In genomic region chr2:218896501-218897393, GRCh38 we compare ENCODE assay signal across 8 cellular contexts. TPM values are rescaled to one million over a fixed set of nuclear protein-coding genes. Genes with fewer than 3 reads are reported as not detected.
A peak's percentile ranks its signal among the peaks of the same experiment; 100 is the strongest.
DNase-seq lines count a peak whose midpoint lies in the region; ATAC-seq and TF ChIP-seq lines count a peak whose summit lies in the region.

No MANE protein-coding gene starts in this region.

- peaks cover 0 to 42% (median 20%) of the 10 kb centered on the region in 12 donors for H3K4me1 ChIP-seq in heart left ventricle

- ATAC-seq in GM19372 (IDR thresholded peaks at IDR 0.05; ENCODE audit: low read depth, unreplicated experiment), result peak; percentile 48
- ATAC-seq in HG03457 (IDR thresholded peaks at IDR 0.05; ENCODE audit: unreplicated experiment), result peak; percentile 47
- ATAC-seq in memory B cell (ENCODE audit: low read depth), result peak; percentile 63
- ATAC-seq in heart left ventricle, result no peak

- peaks cover 3% of the 10 kb centered on the region for H3K9me3 Mint-ChIP-seq in Calu3 (ENCODE audit: low read depth, unreplicated experiment)
- no peaks in the 10 kb centered on the region for H3K9me3 Mint-ChIP-seq in memory B cell

- peak; percentile 79 for DNase-seq in Calu3
- peak; percentile 77 for DNase-seq in RWPE1 (ENCODE audit: low spot score)
- DNase-seq in activated naive CD4-positive, alpha-beta T cell treated with Interleukin-2 at 50 U/mL for 16 hours, result peak; percentile 91
- peak; percentile 82 to 87 for DNase-seq in memory B cell (ENCODE audit: low spot score in 2 of 2)
- DNase-seq in stimulated activated CD8-positive, alpha-beta memory T cell treated with anti-CD3 and anti-CD28 coated beads, Interleukin-7, amount 100 ng/mL, for 4 hours (ENCODE audit: low read depth in 2 of 2), result peak; percentile 84 to 88
- DNase-seq in heart left ventricle, result no peak

- H3K27ac ChIP-seq in RWPE1 (peak overlapping the region; percentile 84), heart left ventricle (no peak overlapping the region)

- CTCF ChIA-PET in Calu3 (lab: Charles Lee), result interaction anchor here (0.6 to 3.6 kb wide), 11 partner anchors 10 to 193 kb away, joined by 3 to 70 read pairs (median 6); partner anchors contain the start of genes CDK5R2 and WNT10A
- CTCF ChIA-PET in RWPE1 (lab: Yijun Ruan, JAX), result interaction anchor here (0.6 to 9.8 kb wide), 3 partner anchors 16 to 613 kb away, joined by 3 to 413 read pairs (median 21); partner anchors contain the start of gene WNT10A

- TF ChIP-seq CTCF in Calu3 (IDR thresholded peaks at IDR 0.05; ENCODE audit: unreplicated experiment) (no peak), RWPE1 (conservative IDR thresholded peaks at IDR 0.05; ENCODE audit: low read depth) (no peak), heart left ventricle (IDR thresholded peaks at IDR 0.05) (no peak)

- H3K27me3 ChIP-seq in heart left ventricle, result peaks cover 39 to 94% (median 76%) of the 10 kb centered on the region in 9 donors

- BruUV-seq in Calu3 (replicated peaks; lab: Mats Ljungman, UMichigan), result no TSS peak

- H3K27ac Mint-ChIP-seq in Calu3 (ENCODE audit: unreplicated experiment) (peak overlapping the region; percentile 77), memory B cell (peak overlapping the region; percentile 99)

- H3K9me3 ChIP-seq in heart left ventricle, result no peaks in the 10 kb centered on the region

- peak overlapping the region in 3 of 12 donors; percentile 17 to 39 (median 17) for H3K4me3 ChIP-seq in heart left ventricle

- peak overlapping the region; percentile 61 for H3K4me3 Mint-ChIP-seq in Calu3 (ENCODE audit: low read depth, unreplicated experiment)
- peak overlapping the region; percentile 67 for H3K4me3 Mint-ChIP-seq in memory B cell

- H3K36me3 ChIP-seq in heart left ventricle, result no peaks in the 10 kb centered on the region

- H3K36me3 Mint-ChIP-seq in Calu3 (ENCODE audit: insufficient read depth, unreplicated experiment) (peaks cover 26% of the 10 kb centered on the region), memory B cell (no peaks in the 10 kb centered on the region)

- H3K4me1 Mint-ChIP-seq in Calu3 (ENCODE audit: low read depth, unreplicated experiment) (peaks cover 51% of the 10 kb centered on the region), memory B cell (peaks cover 38% of the 10 kb centered on the region)

- POLR2A ChIA-PET in RWPE1 (lab: Yijun Ruan, JAX; ENCODE audit: low non-redundant PET), result interaction anchor here (0.6 kb wide), 1 partner anchor 212 kb away, joined by 3 read pairs; no protein-coding TSS in a partner anchor

- H3K27me3 Mint-ChIP-seq in Calu3 (ENCODE audit: unreplicated experiment) (peaks cover 15% of the 10 kb centered on the region), memory B cell (peaks cover 11% of the 10 kb centered on the region)

- no peak for TF ChIP-seq POLR2A in heart left ventricle (IDR thresholded peaks at IDR 0.05)

- WGBS in heart left ventricle, 4 donors, result 3 to 4% (median 4%) methylated on average over 23 to 40 of the region's 40 CpGs

- intact Hi-C loops in Calu3 (cut with micrococcal nuclease; ENCODE audit: unreplicated experiment), result no loop called here
- intact Hi-C loops in heart left ventricle (cut with DNase I), result loop anchor here in 5 of 10 donors (2.0 to 5.0 kb wide), 2 partner anchors 20 to 44 kb away; no protein-coding TSS in a partner anchor

RNA-seq across cellular contexts. Expression of gene WNT10A, which starts 16.1 kb away (rescaled TPM):
- 2.4 and 3.4 TPM in 2 replicates for total RNA-seq in Calu3 (2022)
- 1 to 10 TPM in 1 of 9 donors, under 1 TPM in 1, not detected in 7; 0.16 to 1.3 TPM for total RNA-seq in heart left ventricle
- under 1 TPM in 1 of 2 donors, not detected in 1; 0.08 TPM for polyA plus RNA-seq in heart left ventricle

RNA-seq across cellular contexts. Expression of gene WNT6, which starts 37.1 kb away (rescaled TPM):
- total RNA-seq in Calu3 (2022) (not detected in 2 replicates), heart left ventricle (10 to 100 TPM in 1 of 9 donors, 1 to 10 TPM in 3, under 1 TPM in 5; 0.34 to 13.1 (median 1.00) TPM)
- polyA plus RNA-seq in heart left ventricle, result 1 to 10 TPM in 1 of 2 donors, under 1 TPM in 1; 0.44 to 1.4 TPM

Comparison
In these comparisons a context has a peak if more than half of its experiments do, and no peak if none do; other contexts are left out.
1. DNase-seq: peak in Calu3 (single experiment), RWPE1 (single experiment), activated naive CD4-positive, alpha-beta T cell treated with Interleukin-2 at 50 U/mL for 16 hours (single experiment), memory B cell (2 of 2) and stimulated activated CD8-positive, alpha-beta memory T cell treated with anti-CD3 and anti-CD28 coated beads, Interleukin-7, amount 100 ng/mL, for 4 hours (2 of 2); none in heart left ventricle (0 of 5).
2. ATAC-seq: peak in GM19372 (single experiment), HG03457 (single experiment) and memory B cell (single experiment); none in heart left ventricle (0 of 4).